In genomic region chr9:136962163-136962562, GRCh38 we compare ENCODE assay signal across 18 cellular contexts. TPM values are rescaled to one million over a fixed set of nuclear protein-coding genes. Genes with fewer than 3 reads are reported as not detected.
DNase-seq lines count a peak whose midpoint lies in the region; TF ChIP-seq lines count a peak whose summit lies in the region.
"Had no signal": no experiment of that assay in that cellular context is flagged by ENCODE, and none has a peak within 500 bp of the region (broad histone marks: within the 10 kb centered on the region; RNA-seq: fewer than 3 reads in every experiment).

No MANE protein-coding gene starts in this region.

- POLR2A ChIA-PET in RWPE1 (lab: Yijun Ruan, JAX; ENCODE audit: low non-redundant PET) (no interaction called here), PC-9 (lab: Charles Lee; ENCODE audit: unreplicated experiment) (interaction anchor here (0.5 to 0.9 kb wide), 2 partner anchors 8 to 115 kb away, joined by 6 read pairs; no protein-coding TSS in a partner anchor)

- intact Hi-C loops in testis (cut with DNase I; ENCODE audit: low total_unique reads) (no loop called here), PC-9 (cut with micrococcal nuclease; ENCODE audit: unreplicated experiment) (no loop called here)

- no peaks in the 10 kb centered on the region for H3K9me3 Mint-ChIP-seq in immature natural killer cell
- H3K9me3 Mint-ChIP-seq: CD4-positive, alpha-beta T cell had no signal

- no peak overlapping the region for H2AFZ ChIP-seq in PC-9

- H3K4me1 ChIP-seq in testis = peaks cover 64% of the 10 kb centered on the region
- peaks cover 10% of the 10 kb centered on the region for H3K4me1 ChIP-seq in PC-9 (replicated peaks; ENCODE audit: insufficient read depth)

- no peak overlapping the region for H3K4me3 ChIP-seq in testis
- H3K4me3 ChIP-seq in PC-9 = no peak overlapping the region
- H3K4me3 ChIP-seq: GM12878 had no signal

- DNase-seq in RWPE1 (ENCODE audit: low spot score) = no peak
- no peak for DNase-seq in immature natural killer cell
- no peak for DNase-seq in testis
- no peak for DNase-seq in NCI-H748 (lab: John Stamatoyannopoulos, UW; ENCODE audit: unreplicated experiment)
- no peak for DNase-seq in PC-9
- no peak for DNase-seq in 8988T
- DNase-seq: CD4-positive, alpha-beta T cell; DND-41; NCI-H1092 treated with DMSO at 0.1 percent for 48 hours; NCI-H1436 treated with DMSO at 0.1 percent for 48 hours; NCI-H1930; NCI-H2227 treated with DMSO at 0.1 percent for 48 hours; NCI-H510A; NCI-H748 treated with DMSO at 0.1 percent for 48 hours had no signal

- H3F3A ChIP-seq in PC-9 (ENCODE audit: insufficient read depth, low read depth) = peaks cover 8% of the 10 kb centered on the region; the same call in 1 of the 2 replicates

- H3K27me3 ChIP-seq in testis (no peaks in the 10 kb centered on the region), PC-9 (ENCODE audit: insufficient read depth, low read depth) (no peaks in the 10 kb centered on the region)

- TF ChIP-seq POLR2A in testis (IDR thresholded peaks at IDR 0.05) = no peak

- no peaks in the 10 kb centered on the region for H3K79me2 ChIP-seq in PC-9 (ENCODE audit: low read depth)

- 92 to 96% methylated on average over 9 of the region's 9 CpGs for WGBS in testis, 2 donors

- no peaks in the 10 kb centered on the region for H3K9me2 ChIP-seq in PC-9 (ENCODE audit: insufficient read depth)

- peaks cover 72 to 83% of the 10 kb centered on the region in 2 donors for H3K4me1 Mint-ChIP-seq in immature natural killer cell

- H3K27me3 Mint-ChIP-seq in immature natural killer cell (ENCODE audit: low read depth in 3 of 3) = peaks cover 5 to 16% (median 9%) of the 10 kb centered on the region in 3 donors
- H3K27me3 Mint-ChIP-seq: CD4-positive, alpha-beta T cell had no signal

- peak overlapping the region; percentile 61 to 90 (median 82) for H3K27ac Mint-ChIP-seq in immature natural killer cell

- BruUV-seq in PC-9 (replicated peaks; lab: Mats Ljungman, UMichigan) = no TSS peak

- H3K4me2 ChIP-seq in PC-9 = no peak overlapping the region
- H3K4me2 ChIP-seq: KMS-11 had no signal

- TF ChIP-seq CTCF in RWPE1 (conservative IDR thresholded peaks at IDR 0.05; ENCODE audit: low read depth) (no peak), testis (IDR thresholded peaks at IDR 0.05) (no peak), PC-9 (conservative IDR thresholded peaks at IDR 0.05) (no peak)

- peak overlapping the region; percentile 5 to 77 (median 70) for H3K4me3 Mint-ChIP-seq in immature natural killer cell

- H3K27ac ChIP-seq in RWPE1 = peak overlapping the region; percentile 66
- H3K27ac ChIP-seq in angular gyrus (ENCODE audit: low read depth, low read length) = peak overlapping the region; percentile 77
- peak overlapping the region; percentile 81 for H3K27ac ChIP-seq in testis
- no peak overlapping the region for H3K27ac ChIP-seq in PC-9
- H3K27ac ChIP-seq: KMS-11 had no signal

- no peaks in the 10 kb centered on the region for H4K20me1 ChIP-seq in PC-9 (ENCODE audit: insufficient read depth)

- CTCF ChIA-PET in RWPE1 (lab: Yijun Ruan, JAX) (interaction anchor here (0.7 to 1.1 kb wide), 2 partner anchors 11 to 68 kb away, joined by 3 to 4 read pairs; no protein-coding TSS in a partner anchor), PC-9 (lab: Charles Lee) (no interaction called here)

- no peaks in the 10 kb centered on the region for H3K36me3 Mint-ChIP-seq in immature natural killer cell

- H3K36me3 ChIP-seq in testis (ENCODE audit: low read depth, missing control alignments) (no peaks in the 10 kb centered on the region), PC-9 (ENCODE audit: low read depth) (no peaks in the 10 kb centered on the region)

- H3K9me3 ChIP-seq in testis = no peaks in the 10 kb centered on the region
- no peaks in the 10 kb centered on the region for H3K9me3 ChIP-seq in PC-9 (ENCODE audit: insufficient read depth, low read depth)

RNA-seq across cellular contexts. Expression of gene LCN12, which starts 10.1 kb away (rescaled TPM):
- polyA plus RNA-seq in immature natural killer cell (not detected), testis (ENCODE audit: insufficient read depth, low read depth, low replicate concordance) (27.1 TPM)
- total RNA-seq in testis (10 to 100 TPM; 11.5 to 27.8 TPM), PC-9 (2021) (9.3 and 14.2 TPM in 2 replicates)

RNA-seq across cellular contexts. Expression of gene PTGDS, which starts 15.1 kb away (rescaled TPM):
- 100 to 1,000 TPM in 2 of 3 donors, 10 to 100 TPM in 1; 93.2 to 201 (median 164) TPM for polyA plus RNA-seq in immature natural killer cell
- total RNA-seq in testis = 1,000 to 10,000 TPM; 5,554 to 5,948 TPM
- polyA plus RNA-seq in testis (ENCODE audit: insufficient read depth, low read depth, low replicate concordance) = 4,976 TPM
- 1.7 and 2.0 TPM in 2 replicates for total RNA-seq in PC-9 (2021)
- total RNA-seq: GM12878 had no signal
- polyA plus RNA-seq: GM12878 had no signal

RNA-seq across cellular contexts. Expression of gene C8G, which starts 17.1 kb away (rescaled TPM):
- polyA plus RNA-seq in immature natural killer cell (1 to 10 TPM; 1.7 to 5.1 (median 2.1) TPM), testis (ENCODE audit: insufficient read depth, low read depth, low replicate concordance) (4.6 TPM)
- total RNA-seq in testis (1 to 10 TPM; 4.6 to 4.9 TPM), PC-9 (2021) (2.3 and 4.4 TPM in 2 replicates)
- total RNA-seq: CD4-positive, alpha-beta T cell had no signal

RNA-seq across cellular contexts. Expression of gene FBXW5, which starts 17.6 kb away (rescaled TPM):
- polyA plus RNA-seq in immature natural killer cell (100 to 1,000 TPM; 120 to 211 (median 120) TPM), testis (ENCODE audit: insufficient read depth, low read depth, low replicate concordance) (452 TPM)
- total RNA-seq in testis (100 to 1,000 TPM; 509 to 749 TPM), PC-9 (2021) (101 and 125 TPM in 2 replicates)

RNA-seq across cellular contexts. Expression of gene LCNL1, which starts 20.6 kb away (rescaled TPM):
- polyA plus RNA-seq in immature natural killer cell = not detected
- 100 to 1,000 TPM in 1 of 2 donors, 10 to 100 TPM in 1; 59.3 to 131 TPM for total RNA-seq in testis
- 17.5 TPM for polyA plus RNA-seq in testis (ENCODE audit: insufficient read depth, low read depth, low replicate concordance)
- 0.41 and 0.43 TPM in 2 replicates for total RNA-seq in PC-9 (2021)
- total RNA-seq: GM12878, H1 had no signal
- polyA plus RNA-seq: GM12878 had no signal

Comparison
In these comparisons a context has a peak if more than half of its experiments do, and no peak if none do; other contexts are left out.
1. RNA of gene PTGDS, which starts 15.1 kb away (total RNA-seq): 5,554 to 5,948 TPM in testis; 1.7 to 2.0 TPM in PC-9; every median in the first group is over 1,000 times any median in the second.